In genomic region chr10:101830322-101831168, GRCh38 we compare ENCODE assay signal across 8 cellular contexts. TPM values are rescaled to one million over a fixed set of nuclear protein-coding genes. Genes with fewer than 3 reads are reported as not detected.
DNase-seq lines count a peak whose midpoint lies in the region; ATAC-seq, FAIRE-seq and TF ChIP-seq lines count a peak whose summit lies in the region.

No MANE protein-coding gene starts in this region.

- H3K9me2 ChIP-seq in PC-3 (replicated peaks; ENCODE audit: low read length): no peaks in the 10 kb centered on the region

- TF ChIP-seq CTCF in PC-3 (conservative IDR thresholded peaks at IDR 0.05; ENCODE audit: low read depth, low read length) (no peak), esophagus squamous epithelium (IDR thresholded peaks at IDR 0.05) (no peak)

- no peaks in the 10 kb centered on the region for H3K79me2 ChIP-seq in PC-3 (ENCODE audit: low read length)

- peaks cover 44 to 64% (median 52%) of the 10 kb centered on the region in 4 donors for H3K4me1 Mint-ChIP-seq in naive thymus-derived CD8-positive, alpha-beta T cell
- peaks cover 40 to 54% of the 10 kb centered on the region in 2 donors for H3K4me1 Mint-ChIP-seq in stimulated activated naive B cell treated with anti-CD40 and anti-IgM and Interleukin-4, amounts not matched to agents 10 μg/mL and 1 μg/mL and 100 μg/mL, for 72 hours

- DNase-seq in CMK (ENCODE audit: low read depth): peak; percentile 98
- no peak for DNase-seq in HTR-8/SVneo (ENCODE audit: insufficient read length, low spot score)
- DNase-seq in PC-3: peak; percentile 80
- DNase-seq in activated T-cell treated with anti-CD3 and anti-CD28 coated beads, Interleukin-2, amount 50 U/mL, for 48 hours: peak; percentile 91 to 92
- peak; percentile 91 for DNase-seq in esophagus squamous epithelium (lab: John Stamatoyannopoulos, UW)
- DNase-seq in naive thymus-derived CD8-positive, alpha-beta T cell: peak; percentile 87 to 98 (median 95)
- peak; percentile 89 for DNase-seq in stimulated activated naive B cell treated with anti-CD40 and anti-IgM and Interleukin-4, amounts not matched to agents 10 μg/mL and 1 μg/mL and 100 μg/mL, for 72 hours

- TF ChIP-seq POLR2A in esophagus squamous epithelium (IDR thresholded peaks at IDR 0.05): peak in 1 of 4 donors; percentile 23

- peak overlapping the region; percentile 74 to 96 (median 90) for H3K4me3 Mint-ChIP-seq in naive thymus-derived CD8-positive, alpha-beta T cell
- peak overlapping the region; percentile 91 to 97 for H3K4me3 Mint-ChIP-seq in stimulated activated naive B cell treated with anti-CD40 and anti-IgM and Interleukin-4, amounts not matched to agents 10 μg/mL and 1 μg/mL and 100 μg/mL, for 72 hours

- H2AFZ ChIP-seq in PC-3 (ENCODE audit: low read length): peak overlapping the region; percentile 87

- peaks cover 0 to 3% (median 0%) of the 10 kb centered on the region in 5 donors for H3K27me3 Mint-ChIP-seq in naive thymus-derived CD8-positive, alpha-beta T cell
- no peaks in the 10 kb centered on the region for H3K27me3 Mint-ChIP-seq in stimulated activated naive B cell treated with anti-CD40 and anti-IgM and Interleukin-4, amounts not matched to agents 10 μg/mL and 1 μg/mL and 100 μg/mL, for 72 hours

- intact Hi-C loops in PC-3 (cut with micrococcal nuclease) (loop anchor here (1.0 kb wide), 1 partner anchor 12 kb away; the partner anchor contains the start of gene OGA), esophagus squamous epithelium (cut with DNase I) (no loop called here)

- peak overlapping the region; percentile 72 for H3K9ac ChIP-seq in PC-3 (ENCODE audit: low read length)

- H3K27me3 ChIP-seq in PC-3 (ENCODE audit: low read length): no peaks in the 10 kb centered on the region
- H3K27me3 ChIP-seq in esophagus squamous epithelium: no peaks in the 10 kb centered on the region

- CTCF ChIA-PET in PC-3 (lab: Charles Lee): no interaction called here

- H3K9me3 ChIP-seq in PC-3 (ENCODE audit: low read length) (no peaks in the 10 kb centered on the region), esophagus squamous epithelium (no peaks in the 10 kb centered on the region)

- H3K27ac ChIP-seq in PC-3 (ENCODE audit: low read length) (peak overlapping the region; percentile 80), esophagus squamous epithelium (peak overlapping the region; percentile 70 to 88 (median 81))

- 2 to 4% methylated on average over 15 to 18 of the region's 56 CpGs for WGBS in esophagus squamous epithelium, 2 donors

- POLR2A ChIA-PET in PC-3 (lab: Charles Lee; ENCODE audit: unreplicated experiment): no interaction called here
- POLR2A ChIA-PET in naive thymus-derived CD8-positive, alpha-beta T cell (lab: Charles Lee): interaction anchor here (0.6 to 8.1 kb wide), 8 partner anchors 9 to 1481 kb away, joined by 3 to 118 read pairs (median 4); partner anchors contain the start of gene OGA

- no TSS peak for BruUV-seq in PC-3 (replicated peaks; lab: Mats Ljungman, UMichigan)

- no peaks in the 10 kb centered on the region for H3F3A ChIP-seq in PC-3 (ENCODE audit: low read length, unreplicated experiment)

- peak overlapping the region; percentile 94 to 100 (median 99) for H3K27ac Mint-ChIP-seq in naive thymus-derived CD8-positive, alpha-beta T cell
- peak overlapping the region; percentile 98 for H3K27ac Mint-ChIP-seq in stimulated activated naive B cell treated with anti-CD40 and anti-IgM and Interleukin-4, amounts not matched to agents 10 μg/mL and 1 μg/mL and 100 μg/mL, for 72 hours

- H3K4me3 ChIP-seq in PC-3 (ENCODE audit: low read length) (peak overlapping the region; percentile 62), esophagus squamous epithelium (peak overlapping the region; percentile 34 to 71 (median 54))

- ATAC-seq in GM21360 (IDR thresholded peaks at IDR 0.05; ENCODE audit: unreplicated experiment): peak; percentile 45
- peak; percentile 69 for ATAC-seq in PC-3
- peak; percentile 80 to 81 for ATAC-seq in naive thymus-derived CD8-positive, alpha-beta T cell
- ATAC-seq in stimulated activated naive B cell treated with anti-CD40 and anti-IgM and Interleukin-4, amounts not matched to agents 10 μg/mL and 1 μg/mL and 100 μg/mL, for 72 hours (replicated peaks): peak; percentile 77 to 79

- H3K4me2 ChIP-seq in PC-3 (ENCODE audit: low read length): peak overlapping the region; percentile 82

- peak; percentile 78 for FAIRE-seq in HTR-8/SVneo (lab: Jason Lieb, UNC)

- H3K36me3 Mint-ChIP-seq in naive thymus-derived CD8-positive, alpha-beta T cell: peaks cover 0 to 1% (median 0%) of the 10 kb centered on the region in 3 donors
- peaks cover 3 to 4% of the 10 kb centered on the region in 2 donors for H3K36me3 Mint-ChIP-seq in stimulated activated naive B cell treated with anti-CD40 and anti-IgM and Interleukin-4, amounts not matched to agents 10 μg/mL and 1 μg/mL and 100 μg/mL, for 72 hours

- H3K36me3 ChIP-seq in PC-3 (ENCODE audit: low read depth, low read length) (no peaks in the 10 kb centered on the region), esophagus squamous epithelium (peaks cover 0 to 18% (median 0%) of the 10 kb centered on the region in 3 donors)

- peaks cover 22% of the 10 kb centered on the region for H3K4me1 ChIP-seq in PC-3 (ENCODE audit: insufficient read depth, low read length)
- peaks cover 16 to 43% (median 18%) of the 10 kb centered on the region in 3 donors for H3K4me1 ChIP-seq in esophagus squamous epithelium

- H4K20me1 ChIP-seq in PC-3 (ENCODE audit: low read length): no peaks in the 10 kb centered on the region

- H3K9me3 Mint-ChIP-seq in naive thymus-derived CD8-positive, alpha-beta T cell: peaks cover 0 to 5% (median 0%) of the 10 kb centered on the region in 9 donors
- H3K9me3 Mint-ChIP-seq in stimulated activated naive B cell treated with anti-CD40 and anti-IgM and Interleukin-4, amounts not matched to agents 10 μg/mL and 1 μg/mL and 100 μg/mL, for 72 hours: no peaks in the 10 kb centered on the region

RNA-seq across cellular contexts. Expression of gene OGA, which starts 12.3 kb away (rescaled TPM):
- total RNA-seq in PC-3 (2014; rRNA removed) (42.7 and 43.0 TPM in 2 replicates), esophagus squamous epithelium (100 to 1,000 TPM in 1 of 4 donors, 10 to 100 TPM in 3; 44.2 to 121 (median 60.7) TPM)
- total RNA-seq in naive thymus-derived CD8-positive, alpha-beta T cell: 100 to 1,000 TPM; 370 to 406 TPM
- 10 to 100 TPM; 35.7 to 43.7 (median 41.9) TPM for polyA plus RNA-seq in naive thymus-derived CD8-positive, alpha-beta T cell

RNA-seq across cellular contexts. Expression of gene KCNIP2, which starts 13.1 kb away (rescaled TPM):
- total RNA-seq in PC-3 (2014; rRNA removed): 0.46 and 1.5 TPM in 2 replicates
- 1 to 10 TPM in 2 of 4 donors, not detected in 2; 1.2 to 1.5 TPM for total RNA-seq in esophagus squamous epithelium
- 1 to 10 TPM; 2.0 to 2.5 TPM for total RNA-seq in naive thymus-derived CD8-positive, alpha-beta T cell
- not detected for polyA plus RNA-seq in naive thymus-derived CD8-positive, alpha-beta T cell

RNA-seq across cellular contexts. Expression of gene NPM3, which starts 47.3 kb away (rescaled TPM):
- 117 and 128 TPM in 2 replicates for total RNA-seq in PC-3 (2014; rRNA removed)
- total RNA-seq in esophagus squamous epithelium: 10 to 100 TPM; 36.7 to 91.3 (median 52.2) TPM
- 10 to 100 TPM; 17.1 to 19.1 TPM for total RNA-seq in naive thymus-derived CD8-positive, alpha-beta T cell
- polyA plus RNA-seq in naive thymus-derived CD8-positive, alpha-beta T cell: 10 to 100 TPM; 14.6 to 19.3 (median 18.9) TPM

RNA-seq across cellular contexts. Expression of gene FGF8, which starts 54.6 kb away (rescaled TPM):
- total RNA-seq in PC-3 (2014; rRNA removed) (not detected in 2 replicates), esophagus squamous epithelium (not detected)
- not detected for total RNA-seq in naive thymus-derived CD8-positive, alpha-beta T cell
- polyA plus RNA-seq in naive thymus-derived CD8-positive, alpha-beta T cell: not detected
